Comparison of ENCODE assay signal across 1 cellular context in genomic region chr6:129317931-129318820, GRCh38.
TF ChIP-seq lines count a peak whose summit lies in the region.

No MANE protein-coding gene starts in this region.

TF ChIP-seq in HEK293, 187 proteins besides CTCF, POLR2A, EP300 and RAD21 (continued from another document):
- TF ChIP-seq ZBTB44 (tag by site-specific recombination; IDR thresholded peaks at IDR 0.05): peak; percentile 99
- no peak for TF ChIP-seq ZNF521 (tag by site-specific recombination; IDR thresholded peaks at IDR 0.05)
- peak; percentile 66; the same call in 1 of the 2 replicates for TF ChIP-seq TRIM28 (IDR thresholded peaks at IDR 0.05; ENCODE audit: borderline replicate concordance, low read length)
- TF ChIP-seq ZXDB (tag by site-specific recombination; IDR thresholded peaks at IDR 0.05): peak; percentile 44; the same call in 1 of the 2 replicates
- peak; percentile 82 for TF ChIP-seq WT1 (tag by site-specific recombination; IDR thresholded peaks at IDR 0.05)
- TF ChIP-seq ZEB2 (tag by site-specific recombination; IDR thresholded peaks at IDR 0.05): peak; percentile 37; the same call in 1 of the 2 replicates
- 0 out of 2 replicates have a peak, but pooled peaks have one; percentile 12 for TF ChIP-seq PRDM10 (tag by site-specific recombination; IDR thresholded peaks at IDR 0.05)
- TF ChIP-seq, protein P1, sequence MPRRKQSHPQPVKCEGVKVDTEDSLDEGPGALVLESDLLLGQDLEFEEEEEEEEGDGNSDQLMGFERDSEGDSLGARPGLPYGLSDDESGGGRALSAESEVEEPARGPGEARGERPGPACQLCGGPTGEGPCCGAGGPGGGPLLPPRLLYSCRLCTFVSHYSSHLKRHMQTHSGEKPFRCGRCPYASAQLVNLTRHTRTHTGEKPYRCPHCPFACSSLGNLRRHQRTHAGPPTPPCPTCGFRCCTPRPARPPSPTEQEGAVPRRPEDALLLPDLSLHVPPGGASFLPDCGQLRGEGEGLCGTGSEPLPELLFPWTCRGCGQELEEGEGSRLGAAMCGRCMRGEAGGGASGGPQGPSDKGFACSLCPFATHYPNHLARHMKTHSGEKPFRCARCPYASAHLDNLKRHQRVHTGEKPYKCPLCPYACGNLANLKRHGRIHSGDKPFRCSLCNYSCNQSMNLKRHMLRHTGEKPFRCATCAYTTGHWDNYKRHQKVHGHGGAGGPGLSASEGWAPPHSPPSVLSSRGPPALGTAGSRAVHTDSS (tag by site-specific recombination; IDR thresholded peaks at IDR 0.05): 0 out of 2 replicates have a peak, but pooled peaks have one; percentile 30
- TF ChIP-seq ZSCAN30 (tag by site-specific recombination; IDR thresholded peaks at IDR 0.05): peak; percentile 67; the same call in 1 of the 2 replicates
- peak; percentile 91 for TF ChIP-seq MZF1 (tag by site-specific recombination; IDR thresholded peaks at IDR 0.05; ENCODE audit: borderline replicate concordance)
- 0 out of 2 replicates have a peak, but pooled peaks have one; percentile 5 for TF ChIP-seq ZNF654 (tag by site-specific recombination; IDR thresholded peaks at IDR 0.05; ENCODE audit: low read depth)
- TF ChIP-seq ZNF266 (tag by site-specific recombination; IDR thresholded peaks at IDR 0.05; ENCODE audit: low read depth): no peak
- no peak for TF ChIP-seq ZNF585B (tag by site-specific recombination; IDR thresholded peaks at IDR 0.05)
- TF ChIP-seq OVOL3 (tag by site-specific recombination; IDR thresholded peaks at IDR 0.05): peak; percentile 79; the same call in 1 of the 2 replicates
- TF ChIP-seq ZNF354C (tag by site-specific recombination; IDR thresholded peaks at IDR 0.05; ENCODE audit: borderline replicate concordance, low read depth): no peak
- no peak for TF ChIP-seq SCRT1 (tag by site-specific recombination; IDR thresholded peaks at IDR 0.05; ENCODE audit: borderline replicate concordance)
